In the genomic region with DNA sequence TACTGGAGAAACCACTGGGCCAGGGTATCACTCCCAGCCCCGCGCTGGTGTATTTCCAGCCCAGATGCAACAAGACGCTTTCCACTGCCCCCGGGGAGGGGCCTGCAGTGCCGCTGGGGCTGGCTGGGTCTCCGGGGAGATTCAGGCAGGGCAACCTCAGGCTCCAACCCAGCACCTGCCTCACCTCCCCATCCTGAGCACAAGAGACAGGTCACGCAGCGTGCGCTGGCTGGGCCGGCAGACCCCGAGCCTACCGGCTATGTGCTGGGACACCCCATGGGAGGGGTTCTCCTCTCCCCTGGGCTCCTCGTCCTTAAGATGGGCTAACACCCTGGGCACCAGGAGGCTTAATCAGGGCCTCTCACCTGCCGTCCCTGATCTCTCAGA, we compare ENCODE assay signal across 16 cellular contexts.
DNase-seq lines count a peak whose midpoint lies in the region; ATAC-seq, FAIRE-seq and TF ChIP-seq lines count a peak whose summit lies in the region.
"Had no signal": no experiment of that assay in that cellular context is flagged by ENCODE, and none has a peak within 500 bp of the region (broad histone marks: within the 10 kb centered on the region; RNA-seq: fewer than 3 reads in every experiment).

No MANE protein-coding gene starts in this region.

- H3K27me3 ChIP-seq in SK-N-SH (ENCODE audit: insufficient read depth) (no peaks in the 10 kb centered on the region), astrocyte (ENCODE audit: insufficient read depth, low read length) (no peaks in the 10 kb centered on the region), psoas muscle (ENCODE audit: insufficient read depth in 3 of 3, low read length in 2 of 3) (no peaks in the 10 kb centered on the region), uterus (no peaks in the 10 kb centered on the region)

- TF ChIP-seq CTCF in SK-N-SH (IDR thresholded peaks at IDR 0.05) (0 out of 2 replicates have a peak, but pooled peaks have one; percentile 2), astrocyte (IDR thresholded peaks at IDR 0.05; ENCODE audit: insufficient read depth, low read depth, low read length) (no peak), psoas muscle (IDR thresholded peaks at IDR 0.05) (no peak), uterus (IDR thresholded peaks at IDR 0.05) (no peak), D721Med (IDR thresholded peaks at IDR 0.05; ENCODE audit: insufficient read depth, missing control alignments) (no peak)

- H3K9me2 ChIP-seq in SK-N-SH, result no peaks in the 10 kb centered on the region

- H4K20me1 ChIP-seq in SK-N-SH (ENCODE audit: insufficient read depth) (peaks cover 28% of the 10 kb centered on the region), astrocyte (ENCODE audit: insufficient read depth, low read length) (peaks cover 83% of the 10 kb centered on the region)

- CTCF ChIA-PET in SK-N-SH (lab: Yijun Ruan, JAX), result no interaction called here

- peaks cover 17 to 26% of the 10 kb centered on the region in 2 experiments; a peak in 3 of 4 replicates for H3K4me1 ChIP-seq in SK-N-SH (ENCODE audit: control insufficient read depth in 1 of 2, insufficient read depth in 2 of 2, low read depth in 1 of 2, low read length in 1 of 2)
- H3K4me1 ChIP-seq in astrocyte (ENCODE audit: insufficient read depth, low read length), result peaks cover 19% of the 10 kb centered on the region
- H3K4me1 ChIP-seq in psoas muscle, result peaks cover 40% of the 10 kb centered on the region
- H3K4me1 ChIP-seq in uterus, result peaks cover 16 to 18% of the 10 kb centered on the region in 2 donors

- peaks cover 14% of the 10 kb centered on the region for H3K36me3 Mint-ChIP-seq in astrocyte (ENCODE audit: low read depth, unreplicated experiment)

- no peak for FAIRE-seq in astrocyte (lab: Jason Lieb, UNC)
- no peak for FAIRE-seq in D721Med (lab: Jason Lieb, UNC)

- no peak for TF ChIP-seq POLR2A in uterus (IDR thresholded peaks at IDR 0.05)

- intact Hi-C loops in psoas muscle (cut with DNase I), result no loop called here
- intact Hi-C loops in uterus (cut with DNase I; ENCODE audit: low total_unique reads), result no loop called here

- H3K4me1 Mint-ChIP-seq in astrocyte (ENCODE audit: low read depth, unreplicated experiment), result peaks cover 25% of the 10 kb centered on the region

- H3K79me2 ChIP-seq in SK-N-SH (ENCODE audit: insufficient read depth), result peaks cover 86% of the 10 kb centered on the region
- H3K79me2 ChIP-seq in astrocyte (ENCODE audit: insufficient read depth, low read length), result peaks cover 78% of the 10 kb centered on the region

- no peaks in the 10 kb centered on the region for H3K27me3 Mint-ChIP-seq in astrocyte (ENCODE audit: low read depth, unreplicated experiment)

- H3K4me2 ChIP-seq in SK-N-SH (no peak overlapping the region), astrocyte (ENCODE audit: low read length) (no peak overlapping the region)

- no peaks in the 10 kb centered on the region for H3K9me3 Mint-ChIP-seq in astrocyte (ENCODE audit: unreplicated experiment)
- H3K9me3 Mint-ChIP-seq: CD8-positive, alpha-beta T cell had no signal

- H2AFZ ChIP-seq in SK-N-SH (ENCODE audit: low read depth), result no peak overlapping the region
- no peak overlapping the region for H2AFZ ChIP-seq in astrocyte (ENCODE audit: low read depth, low read length)

- no peak for DNase-seq in SK-N-SH
- DNase-seq in astrocyte (ENCODE audit: low read depth), result no peak
- DNase-seq in psoas muscle, result no peak
- no peak for DNase-seq in uterus
- no peak for DNase-seq in D721Med (ENCODE audit: insufficient read length, low spot score)
- DNase-seq in NCI-H69 (lab: John Stamatoyannopoulos, UW), result no peak
- DNase-seq: 8988T; ACHN; CD8-positive, alpha-beta T cell; COR-L47; GF-D8; IMR-90 had no signal

- no peak overlapping the region for H3K4me3 Mint-ChIP-seq in astrocyte (ENCODE audit: unreplicated experiment)
- H3K4me3 Mint-ChIP-seq: CD8-positive, alpha-beta T cell had no signal

- H3K9me3 ChIP-seq in SK-N-SH (no peaks in the 10 kb centered on the region), astrocyte (ENCODE audit: insufficient read depth, low read depth, low read length) (no peaks in the 10 kb centered on the region), psoas muscle (no peaks in the 10 kb centered on the region), uterus (no peaks in the 10 kb centered on the region)

- H3K9ac ChIP-seq in SK-N-SH (no peak overlapping the region), astrocyte (ENCODE audit: low read length) (no peak overlapping the region)

- H3K4me3 ChIP-seq in SK-N-SH (ENCODE audit: low read depth in 2 of 2, low read length in 1 of 2) (no peak overlapping the region), astrocyte (ENCODE audit: insufficient read depth, low read depth, low read length) (no peak overlapping the region), psoas muscle (no peak overlapping the region), uterus (no peak overlapping the region)

- H3K36me3 ChIP-seq in SK-N-SH (replicated peaks in 1 of 2; ENCODE audit: control insufficient read depth in 1 of 2, insufficient read depth in 2 of 2, low read length in 1 of 2) (peaks cover 51 to 73% of the 10 kb centered on the region in 2 experiments), astrocyte (ENCODE audit: insufficient read depth, low read length) (peaks cover 27% of the 10 kb centered on the region), psoas muscle (ENCODE audit: insufficient read depth in 1 of 2, low read depth in 1 of 2) (peaks cover 3 to 82% of the 10 kb centered on the region in 2 donors), uterus (no peaks in the 10 kb centered on the region)

- H3K27ac ChIP-seq in SK-N-SH (ENCODE audit: low read depth in 2 of 2, low read length in 1 of 2) (no peak overlapping the region), astrocyte (ENCODE audit: low read depth, low read length) (no peak overlapping the region), psoas muscle (peak overlapping the region; percentile 46), uterus (peak overlapping the region; percentile 13 to 44)
- H3K27ac ChIP-seq: C4-2B had no signal

- ATAC-seq in SK-N-SH treated with all-trans-retinoic acid at 6 μM for 48 hours (no peak), psoas muscle (no peak), GM18873 (IDR thresholded peaks at IDR 0.05; ENCODE audit: low FRiP score, unreplicated experiment) (no peak)
- ATAC-seq: CD8-positive, alpha-beta T cell; HCT116 had no signal

- H3F3A ChIP-seq in SK-N-SH (replicated peaks; ENCODE audit: insufficient read depth), result peaks cover 38% of the 10 kb centered on the region

- peak overlapping the region; percentile 53 for H3K27ac Mint-ChIP-seq in astrocyte (ENCODE audit: unreplicated experiment)
- H3K27ac Mint-ChIP-seq: CD8-positive, alpha-beta T cell had no signal

- TF ChIP-seq RAD21 in SK-N-SH (IDR thresholded peaks at IDR 0.05; ENCODE audit: low read length), result no peak

- TF ChIP-seq EP300 in SK-N-SH (IDR thresholded peaks at IDR 0.05; ENCODE audit: borderline replicate concordance in 1 of 2, low read depth in 1 of 2, low read length in 1 of 2), result no peak

- WGBS in SK-N-SH (ENCODE audit: low lambda C conversion rate), result 95% methylated on average over 4 of the region's 14 CpGs
- WGBS in psoas muscle, 3 donors, result 78 to 85% (median 83%) methylated on average over 13 to 14 of the region's 14 CpGs

- POLR2A ChIA-PET in SK-N-SH (lab: Yijun Ruan, JAX), result no interaction called here

TF ChIP-seq in SK-N-SH, 30 proteins besides CTCF, POLR2A, EP300 and RAD21 (continues in another document):
- TF ChIP-seq RXRA (IDR thresholded peaks at IDR 0.05; ENCODE audit: borderline replicate concordance, low read depth), result no peak
- TF ChIP-seq, protein P1, sequence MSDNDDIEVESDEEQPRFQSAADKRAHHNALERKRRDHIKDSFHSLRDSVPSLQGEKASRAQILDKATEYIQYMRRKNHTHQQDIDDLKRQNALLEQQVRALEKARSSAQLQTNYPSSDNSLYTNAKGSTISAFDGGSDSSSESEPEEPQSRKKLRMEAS (IDR thresholded peaks at IDR 0.05; ENCODE audit: low read depth), result no peak
- TF ChIP-seq MXI1 (IDR thresholded peaks at IDR 0.05; ENCODE audit: low read depth, low read length), result no peak
- TF ChIP-seq JUND (IDR thresholded peaks at IDR 0.05), result no peak
- no peak for TF ChIP-seq EZH2phosphoT487 (IDR thresholded peaks at IDR 0.05; ENCODE audit: borderline replicate concordance, low read depth)
- no peak for TF ChIP-seq RFX5 (IDR thresholded peaks at IDR 0.05; ENCODE audit: low read length)
- TF ChIP-seq MEF2A (IDR thresholded peaks at IDR 0.05; ENCODE audit: borderline replicate concordance, low read depth), result no peak
- no peak for TF ChIP-seq SIN3A (IDR thresholded peaks at IDR 0.05; ENCODE audit: borderline replicate concordance, low read depth, low read length)
- no peak for TF ChIP-seq SMC3 (IDR thresholded peaks at IDR 0.05; ENCODE audit: low read depth, low read length)
- no peak for TF ChIP-seq GABPA (IDR thresholded peaks at IDR 0.05; ENCODE audit: low read depth)
- TF ChIP-seq YY1 (IDR thresholded peaks at IDR 0.05; ENCODE audit: low read depth), result no peak
- no peak for TF ChIP-seq TEAD4 (IDR thresholded peaks at IDR 0.05; ENCODE audit: borderline replicate concordance, insufficient read depth)
- TF ChIP-seq GATA2 (CRISPR knock-in tag; IDR thresholded peaks at IDR 0.05), result no peak
- no peak for TF ChIP-seq RCOR1 (IDR thresholded peaks at IDR 0.05; ENCODE audit: low read length)

TF ChIP-seq in SK-N-SH treated with all-trans-retinoic acid at 6 μM for 48 hours, 23 proteins besides CTCF, POLR2A, EP300 and RAD21 (continues in another document):
- TF ChIP-seq, protein P2, sequence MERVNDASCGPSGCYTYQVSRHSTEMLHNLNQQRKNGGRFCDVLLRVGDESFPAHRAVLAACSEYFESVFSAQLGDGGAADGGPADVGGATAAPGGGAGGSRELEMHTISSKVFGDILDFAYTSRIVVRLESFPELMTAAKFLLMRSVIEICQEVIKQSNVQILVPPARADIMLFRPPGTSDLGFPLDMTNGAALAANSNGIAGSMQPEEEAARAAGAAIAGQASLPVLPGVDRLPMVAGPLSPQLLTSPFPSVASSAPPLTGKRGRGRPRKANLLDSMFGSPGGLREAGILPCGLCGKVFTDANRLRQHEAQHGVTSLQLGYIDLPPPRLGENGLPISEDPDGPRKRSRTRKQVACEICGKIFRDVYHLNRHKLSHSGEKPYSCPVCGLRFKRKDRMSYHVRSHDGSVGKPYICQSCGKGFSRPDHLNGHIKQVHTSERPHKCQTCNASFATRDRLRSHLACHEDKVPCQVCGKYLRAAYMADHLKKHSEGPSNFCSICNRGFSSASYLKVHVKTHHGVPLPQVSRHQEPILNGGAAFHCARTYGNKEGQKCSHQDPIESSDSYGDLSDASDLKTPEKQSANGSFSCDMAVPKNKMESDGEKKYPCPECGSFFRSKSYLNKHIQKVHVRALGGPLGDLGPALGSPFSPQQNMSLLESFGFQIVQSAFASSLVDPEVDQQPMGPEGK (CRISPR knock-in tag; IDR thresholded peaks at IDR 0.05; ENCODE audit: borderline replicate concordance), result no peak

Comparison
In these comparisons a context has a peak if more than half of its experiments do, and no peak if none do; other contexts are left out.
1. H3K27ac ChIP-seq: peak in psoas muscle (single experiment) and uterus (2 of 2); none in SK-N-SH (0 of 2) and astrocyte (single experiment).